16 cellular contexts compared by ENCODE assay signal in the genomic region with DNA sequence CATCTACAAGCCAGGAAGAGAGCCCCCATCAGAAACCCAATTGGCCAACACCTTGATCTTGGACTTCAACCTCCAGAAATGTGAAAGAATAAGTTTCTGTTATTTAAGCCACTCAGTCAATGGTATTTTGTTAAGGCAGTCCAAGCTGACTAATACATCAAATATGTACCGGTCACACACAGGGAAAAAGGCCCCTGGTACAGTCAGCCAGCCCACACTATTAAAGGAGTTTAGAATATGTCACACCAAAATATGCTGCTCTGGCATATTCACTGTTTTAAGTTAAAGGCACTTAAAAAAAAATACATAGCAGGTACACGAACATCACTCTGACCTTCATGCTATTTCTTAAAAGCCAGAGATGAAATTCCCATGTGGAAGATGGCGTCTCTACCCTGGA. TPM values are rescaled to one million over a fixed set of nuclear protein-coding genes. Genes with fewer than 3 reads are reported as not detected.
DNase-seq lines count a peak whose midpoint lies in the region; ATAC-seq and TF ChIP-seq lines count a peak whose summit lies in the region.
"Had no signal": no experiment of that assay in that cellular context is flagged by ENCODE, and none has a peak within 500 bp of the region (broad histone marks: within the 10 kb centered on the region; RNA-seq: fewer than 3 reads in every experiment).

No MANE protein-coding gene starts in this region.

- peak; percentile 64 for DNase-seq in Caki2 (ENCODE audit: low read depth)
- DNase-seq in M059J (ENCODE audit: low read depth) = peak; percentile 89
- peak; percentile 68 to 86 for DNase-seq in cardiac fibroblast (ENCODE audit: low read depth in 2 of 2)
- DNase-seq in mesenchymal stem cell = peak; percentile 67
- DNase-seq in inferior parietal cortex (ENCODE audit: extremely low spot score) = no peak
- no peak for DNase-seq in sciatic nerve (ENCODE audit: low spot score)
- DNase-seq in epidermal melanocyte (ENCODE audit: insufficient read length, low spot score) = no peak
- DNase-seq: activated CD4-positive, alpha-beta T cell treated with anti-CD3 and anti-CD28 coated beads, Interleukin-2, amount 50 U/mL, for 4 hours; activated effector memory CD4-positive, alpha-beta T cell treated with anti-CD3 and anti-CD28 coated beads, Interleukin-2, amount 50 U/mL, for 16 hours; CD4-positive, alpha-beta memory T cell; head of caudate nucleus; NCI-H187 treated with DMSO at 0.1 percent for 48 hours; ovary; stimulated activated naive CD8-positive, alpha-beta T cell treated with anti-CD3 and anti-CD28 coated beads, Interleukin-15, amount 100 ng/mL, for 72 hours had no signal

- intact Hi-C loops in sciatic nerve (cut with DNase I) = no loop called here

- no peak overlapping the region for H2AK5ac ChIP-seq in mesenchymal stem cell (ENCODE audit: low read length, severe bottlenecking)

- no peaks in the 10 kb centered on the region for H3K9me3 ChIP-seq in mesenchymal stem cell (ENCODE audit: control insufficient read depth, low read length)
- H3K9me3 ChIP-seq: ovary had no signal

- H3K4me2 ChIP-seq in mesenchymal stem cell (ENCODE audit: low read length, poor library complexity, severe bottlenecking) = no peak overlapping the region

- H2BK120ac ChIP-seq in mesenchymal stem cell (ENCODE audit: low read depth, low read length) = no peak overlapping the region

- 35% methylated on average over 3 of the region's 3 CpGs for WGBS in mesenchymal stem cell

- ATAC-seq in HG02610 (IDR thresholded peaks at IDR 0.05; ENCODE audit: unreplicated experiment) (no peak), sciatic nerve (no peak)
- ATAC-seq: HepG2; stimulated activated naive CD8-positive, alpha-beta T cell treated with anti-CD3 and anti-CD28 coated beads, Interleukin-15, amount 100 ng/mL, for 72 hours had no signal

- no peak overlapping the region for H4K91ac ChIP-seq in mesenchymal stem cell (ENCODE audit: low read length)

- H3K27me3 ChIP-seq in mesenchymal stem cell (ENCODE audit: control insufficient read depth in 1 of 2, insufficient read depth in 1 of 2, low read length in 2 of 2) = peaks cover 0 to 9% of the 10 kb centered on the region in 2 experiments
- H3K27me3 ChIP-seq: ovary had no signal

- H3K79me1 ChIP-seq in mesenchymal stem cell (replicated peaks; ENCODE audit: low read length, poor library complexity, severe bottlenecking) = no peaks in the 10 kb centered on the region

- H3K4me1 ChIP-seq in mesenchymal stem cell (ENCODE audit: control insufficient read depth, insufficient read depth, low read depth, low read length) = peaks cover 2% of the 10 kb centered on the region

- H2AFZ ChIP-seq in mesenchymal stem cell (ENCODE audit: low read depth, low read length) = no peak overlapping the region

- H2BK15ac ChIP-seq in mesenchymal stem cell (ENCODE audit: low read depth, poor library complexity, severe bottlenecking) = no peak overlapping the region

- TF ChIP-seq CTCF in cardiac fibroblast (IDR thresholded peaks at IDR 0.05; ENCODE audit: low read depth, low read length) = no peak

- in situ Hi-C loops in Caki2 (cut with HindIII; ENCODE audit: low pct_unique_long_range_greater_than_20kb, low sequenced_read_pairs) = no loop called here

- H2BK12ac ChIP-seq in mesenchymal stem cell (ENCODE audit: low read length in 2 of 2) = no peak overlapping the region

- H3K18ac ChIP-seq in mesenchymal stem cell (ENCODE audit: low read depth in 1 of 2, low read length in 2 of 2) = no peak overlapping the region

- no peak overlapping the region for H3K4me3 ChIP-seq in cardiac fibroblast (replicated peaks in 1 of 2; ENCODE audit: low read depth in 2 of 2, low read length in 2 of 2)
- H3K4me3 ChIP-seq in mesenchymal stem cell (ENCODE audit: insufficient read depth in 1 of 2, low read depth in 1 of 2, low read length in 2 of 2) = no peak overlapping the region
- H3K4me3 ChIP-seq: ovary had no signal

- H3K36me3 ChIP-seq in mesenchymal stem cell (ENCODE audit: control insufficient read depth in 1 of 2, insufficient read depth in 2 of 2, low read depth in 1 of 2, low read length in 2 of 2) = no peaks in the 10 kb centered on the region
- H3K36me3 ChIP-seq: ovary had no signal

- no peak overlapping the region for H4K8ac ChIP-seq in mesenchymal stem cell (ENCODE audit: low read length)

- no peak overlapping the region for H3K14ac ChIP-seq in mesenchymal stem cell (ENCODE audit: low read length in 2 of 2)

- H3K27ac ChIP-seq in mesenchymal stem cell (ENCODE audit: low read length, poor library complexity, severe bottlenecking) = no peak overlapping the region
- H3K27ac ChIP-seq: ovary had no signal

- no peak overlapping the region for H3K9ac ChIP-seq in mesenchymal stem cell (ENCODE audit: low read length)

- no peak overlapping the region for H3K23ac ChIP-seq in mesenchymal stem cell (ENCODE audit: low read length in 2 of 2)

- H2BK5ac ChIP-seq in mesenchymal stem cell (ENCODE audit: low read depth, low read length, poor library complexity, severe bottlenecking) = no peak overlapping the region

- no peak overlapping the region for H3K4ac ChIP-seq in mesenchymal stem cell (ENCODE audit: low read depth in 1 of 2, low read length in 2 of 2)

RNA-seq across cellular contexts. Expression of a gene that starts 15.2 kb away (rescaled TPM):
- 54.8 and 83.4 TPM in 2 replicates for total RNA-seq in Caki2 (2014; rRNA removed; shearing (Covaris generic); ENCODE audit: low replicate concordance)
- total RNA-seq in M059J (2014; rRNA removed; shearing (Covaris generic)) = 37.9 and 57.8 TPM in 2 replicates
- 25.6 TPM for polyA plus RNA-seq in mesenchymal stem cell (2013, experiment 1 of 2)
- 25.8 TPM for polyA plus RNA-seq in mesenchymal stem cell (2013, experiment 2 of 2)
- total RNA-seq in sciatic nerve = 15.9 TPM

Comparison
In these comparisons a context has a peak if more than half of its experiments do, and no peak if none do; other contexts are left out.
1. DNase-seq: peak in Caki2 (single experiment), M059J (single experiment), cardiac fibroblast (2 of 2) and mesenchymal stem cell (single experiment); none in inferior parietal cortex (single experiment), sciatic nerve (single experiment) and epidermal melanocyte (single experiment).